Comparison of ENCODE assay signal across 17 cellular contexts in genomic region chr2:240704651-240705050, GRCh38. TPM values are rescaled to one million over a fixed set of nuclear protein-coding genes. Genes with fewer than 3 reads are reported as not detected.
DNase-seq lines count a peak whose midpoint lies in the region; ATAC-seq and TF ChIP-seq lines count a peak whose summit lies in the region.
"Had no signal": no experiment of that assay in that cellular context is flagged by ENCODE, and none has a peak within 500 bp of the region (broad histone marks: within the 10 kb centered on the region; RNA-seq: fewer than 3 reads in every experiment).

No MANE protein-coding gene starts in this region.

- H3K27me3 Mint-ChIP-seq in T-helper 1 cell treated with Interleukin-12 subunit alpha and Interleukin-12 subunit beta and Interleukin-4 antibody, amounts not matched to agents 30 μg/mL and 1 μg/mL, for 36 hours (ENCODE audit: low read depth): peaks cover 42% of the 10 kb centered on the region
- H3K27me3 Mint-ChIP-seq in activated T-cell treated with anti-CD3 and anti-CD28 coated beads, Interleukin-2, amount 50 U/mL, for 4 hours (ENCODE audit: low read depth): peaks cover 11% of the 10 kb centered on the region

- TF ChIP-seq POLR2A in prostate gland (IDR thresholded peaks at IDR 0.05): no peak

- no peak for TF ChIP-seq CTCF in prostate gland (IDR thresholded peaks at IDR 0.05)

- no peaks in the 10 kb centered on the region for H3K9me3 Mint-ChIP-seq in T-helper 1 cell treated with Interleukin-12 subunit alpha and Interleukin-12 subunit beta and Interleukin-4 antibody, amounts not matched to agents 30 μg/mL and 1 μg/mL, for 36 hours
- H3K9me3 Mint-ChIP-seq in activated T-cell treated with anti-CD3 and anti-CD28 coated beads, Interleukin-2, amount 50 U/mL, for 4 hours: no peaks in the 10 kb centered on the region
- H3K9me3 Mint-ChIP-seq: CD4-positive, CD25-positive, alpha-beta regulatory T cell; WTC11 had no signal

- 58% methylated on average over 17 of the region's 19 CpGs for WGBS in prostate gland

- peak overlapping the region; percentile 5 for H3K27ac Mint-ChIP-seq in T-helper 1 cell treated with Interleukin-12 subunit alpha and Interleukin-12 subunit beta and Interleukin-4 antibody, amounts not matched to agents 30 μg/mL and 1 μg/mL, for 36 hours
- H3K27ac Mint-ChIP-seq: WTC11 had no signal

- H3K36me3 Mint-ChIP-seq in T-helper 1 cell treated with Interleukin-12 subunit alpha and Interleukin-12 subunit beta and Interleukin-4 antibody, amounts not matched to agents 30 μg/mL and 1 μg/mL, for 36 hours (ENCODE audit: low read depth): no peaks in the 10 kb centered on the region
- no peaks in the 10 kb centered on the region for H3K36me3 Mint-ChIP-seq in activated T-cell treated with anti-CD3 and anti-CD28 coated beads, Interleukin-2, amount 50 U/mL, for 4 hours (ENCODE audit: insufficient read depth)
- H3K36me3 Mint-ChIP-seq: CD4-positive, CD25-positive, alpha-beta regulatory T cell; WTC11 had no signal

- ATAC-seq in activated T-cell treated with anti-CD3 and anti-CD28 coated beads, Interleukin-2, amount 50 U/mL, for 4 hours: peak; percentile 55 to 80
- ATAC-seq in left ventricle myocardium superior (no peak), HG03342 (IDR thresholded peaks at IDR 0.05; ENCODE audit: unreplicated experiment) (no peak)
- ATAC-seq: body of pancreas, WTC11 had no signal

- no peaks in the 10 kb centered on the region for H3K4me1 ChIP-seq in prostate gland (replicated peaks)
- H3K4me1 ChIP-seq: pancreas had no signal

- DNase-seq in activated T-cell treated with anti-CD3 and anti-CD28 coated beads, Interleukin-2, amount 50 U/mL, for 4 hours: peak; percentile 28
- DNase-seq in left ventricle myocardium superior (peak; percentile 16), prostate gland (ENCODE audit: low spot score) (no peak), NOMO-1 (lab: John Stamatoyannopoulos, UW; ENCODE audit: unreplicated experiment in 2 of 2) (no peak), cerebellar cortex (ENCODE audit: low spot score) (no peak)
- peak; percentile 15 for DNase-seq in stimulated activated CD8-positive, alpha-beta memory T cell treated with anti-CD3 and anti-CD28 coated beads, Interleukin-12 subunit alpha, Interleukin-12 subunit beta, amount 100 ng/mL, for 4 hours (ENCODE audit: low read depth)
- DNase-seq: body of pancreas, hypothalamus, mesenchymal stem cell, MV-4-11, NCI-H526 treated with DMSO at 0.1 percent for 48 hours had no signal

- H3K27me3 ChIP-seq in prostate gland (replicated peaks; ENCODE audit: insufficient read depth): no peaks in the 10 kb centered on the region
- H3K27me3 ChIP-seq: body of pancreas, pancreas had no signal

- H3K36me3 ChIP-seq in prostate gland: no peaks in the 10 kb centered on the region
- H3K36me3 ChIP-seq: pancreas had no signal

- H3K27ac ChIP-seq in prostate gland: no peak overlapping the region
- H3K27ac ChIP-seq: body of pancreas, HL-60, pancreas had no signal

- intact Hi-C loops in left ventricle myocardium superior (cut with micrococcal nuclease) (no loop called here), prostate gland (cut with DNase I) (loop anchor here (10.0 kb wide), 1 partner anchor 190 kb away; no protein-coding TSS in a partner anchor)

- no peak overlapping the region for H3K4me3 ChIP-seq in prostate gland
- H3K4me3 ChIP-seq: body of pancreas, pancreas had no signal

- peak overlapping the region; percentile 64 for H3K4me3 Mint-ChIP-seq in T-helper 1 cell treated with Interleukin-12 subunit alpha and Interleukin-12 subunit beta and Interleukin-4 antibody, amounts not matched to agents 30 μg/mL and 1 μg/mL, for 36 hours
- H3K4me3 Mint-ChIP-seq in activated T-cell treated with anti-CD3 and anti-CD28 coated beads, Interleukin-2, amount 50 U/mL, for 4 hours: peak overlapping the region; percentile 61
- H3K4me3 Mint-ChIP-seq: WTC11 had no signal

- H3K9me3 ChIP-seq in prostate gland: no peaks in the 10 kb centered on the region
- H3K9me3 ChIP-seq: body of pancreas, pancreas had no signal

- H3K4me1 Mint-ChIP-seq in T-helper 1 cell treated with Interleukin-12 subunit alpha and Interleukin-12 subunit beta and Interleukin-4 antibody, amounts not matched to agents 30 μg/mL and 1 μg/mL, for 36 hours (ENCODE audit: low read depth): peaks cover 11% of the 10 kb centered on the region
- peaks cover 12% of the 10 kb centered on the region for H3K4me1 Mint-ChIP-seq in activated T-cell treated with anti-CD3 and anti-CD28 coated beads, Interleukin-2, amount 50 U/mL, for 4 hours (ENCODE audit: low read depth)
- H3K4me1 Mint-ChIP-seq: WTC11 had no signal

RNA-seq across cellular contexts. Expression of gene AQP12A, which starts 13.0 kb away (rescaled TPM):
- total RNA-seq in activated T-cell treated with anti-CD3 and anti-CD28 coated beads, Interleukin-2, amount 50 U/mL, for 4 hours: not detected
- not detected for total RNA-seq in left ventricle myocardium superior
- total RNA-seq in prostate gland: not detected
- total RNA-seq: CD4-positive, CD25-positive, alpha-beta regulatory T cell; WTC11 had no signal

RNA-seq across cellular contexts. Expression of gene AQP12B, which starts 22.0 kb away (rescaled TPM):
- total RNA-seq in activated T-cell treated with anti-CD3 and anti-CD28 coated beads, Interleukin-2, amount 50 U/mL, for 4 hours: not detected
- total RNA-seq in left ventricle myocardium superior (not detected), prostate gland (not detected)
- total RNA-seq: CD4-positive, CD25-positive, alpha-beta regulatory T cell; WTC11 had no signal

Comparison
In these comparisons a context has a peak if more than half of its experiments do, and no peak if none do; other contexts are left out.
1. ATAC-seq: peak in activated T-cell treated with anti-CD3 and anti-CD28 coated beads, Interleukin-2, amount 50 U/mL, for 4 hours (2 of 2); none in left ventricle myocardium superior (single experiment) and HG03342 (single experiment).
2. DNase-seq: peak in activated T-cell treated with anti-CD3 and anti-CD28 coated beads, Interleukin-2, amount 50 U/mL, for 4 hours (single experiment), left ventricle myocardium superior (single experiment) and stimulated activated CD8-positive, alpha-beta memory T cell treated with anti-CD3 and anti-CD28 coated beads, Interleukin-12 subunit alpha, Interleukin-12 subunit beta, amount 100 ng/mL, for 4 hours (single experiment); none in prostate gland (single experiment), NOMO-1 (0 of 2) and cerebellar cortex (single experiment).